ENCODE assay signal across 16 cellular contexts in genomic region chr21:41707231-41707988, GRCh38. TPM values are rescaled to one million over a fixed set of nuclear protein-coding genes. Genes with fewer than 3 reads are reported as not detected.
A peak's percentile ranks its signal among the peaks of the same experiment; 100 is the strongest.
DNase-seq lines count a peak whose midpoint lies in the region; ATAC-seq, FAIRE-seq and TF ChIP-seq lines count a peak whose summit lies in the region.
"Had no signal": no experiment of that assay in that cellular context is flagged by ENCODE, and none has a peak within 500 bp of the region (broad histone marks: within the 10 kb centered on the region; RNA-seq: fewer than 3 reads in every experiment).

No MANE protein-coding gene starts in this region.

- no peak for TF ChIP-seq POLR2A in HCT116 (IDR thresholded peaks at IDR 0.05; ENCODE audit: borderline replicate concordance, extremely low read depth, insufficient read depth, insufficient read length)

- H3K4me3 Mint-ChIP-seq in astrocyte (ENCODE audit: unreplicated experiment) (no peak overlapping the region), HFFc6 (no peak overlapping the region)

- no peak for FAIRE-seq in astrocyte (lab: Jason Lieb, UNC)

- H3K27me3 Mint-ChIP-seq in astrocyte (ENCODE audit: low read depth, unreplicated experiment) (peaks cover 34% of the 10 kb centered on the region), HFFc6 (ENCODE audit: insufficient read depth) (peaks cover 32% of the 10 kb centered on the region)

- H3K9ac ChIP-seq in HCT116 (ENCODE audit: low read length) (peak overlapping the region; percentile 25; the same call in 1 of the 2 replicates), astrocyte (ENCODE audit: low read length) (no peak overlapping the region)

- H4K20me1 ChIP-seq in HCT116 (ENCODE audit: insufficient read depth) (no peaks in the 10 kb centered on the region), astrocyte (ENCODE audit: insufficient read depth, low read length) (no peaks in the 10 kb centered on the region)

- peaks cover 6% of the 10 kb centered on the region for H3K9me3 Mint-ChIP-seq in astrocyte (ENCODE audit: unreplicated experiment)
- H3K9me3 Mint-ChIP-seq in HFFc6 = no peaks in the 10 kb centered on the region

- ATAC-seq in HCT116 = peak; percentile 84
- peak; percentile 79 for ATAC-seq in left lung
- ATAC-seq in psoas muscle = no peak

- 37 to 51% (median 38%) methylated on average over 6 of the region's 6 CpGs for WGBS in psoas muscle, 3 donors

- H3K36me3 Mint-ChIP-seq in astrocyte (ENCODE audit: low read depth, unreplicated experiment) (peaks cover 2% of the 10 kb centered on the region), HFFc6 (ENCODE audit: low read depth) (no peaks in the 10 kb centered on the region)

- H3K4me3 ChIP-seq in HCT116 (replicated peaks in 1 of 2; ENCODE audit: low read depth in 1 of 2, low read length in 2 of 2) (no peak overlapping the region), astrocyte (ENCODE audit: insufficient read depth, low read depth, low read length) (no peak overlapping the region), left lung (no peak overlapping the region), psoas muscle (no peak overlapping the region)

- DNase-seq in A172 (ENCODE audit: low spot score) = peak; percentile 60
- peak; percentile 26 for DNase-seq in HCT116 (ENCODE audit: low read depth, low spot score)
- DNase-seq in astrocyte (ENCODE audit: low read depth) = peak; percentile 20
- DNase-seq in left lung = no peak
- DNase-seq in NCI-H774 (lab: John Stamatoyannopoulos, UW) = no peak
- DNase-seq in HFFc6 = no peak
- DNase-seq in DMS114 treated with DMSO at 0.1 percent for 48 hours (lab: John Stamatoyannopoulos, UW; ENCODE audit: unreplicated experiment) = no peak
- DNase-seq in psoas muscle = no peak
- DNase-seq: activated CD4-positive, alpha-beta T cell treated with anti-CD3 and anti-CD28 coated beads for 4 hours; activated effector memory CD4-positive, alpha-beta T cell treated with anti-CD3 and anti-CD28 coated beads, Interleukin-2, amount 50 U/mL, for 16 hours; AML-193; cerebellar nuclear complex; foreskin melanocyte; NCI-H2081 treated with DMSO at 0.1 percent for 48 hours; nucleus accumbens; stimulated activated CD4-positive, alpha-beta T cell treated with anti-CD3 and anti-CD28 coated beads, Interleukin-4, amount 100 ng/mL, for 4 hours had no signal

- TF ChIP-seq CTCF in HCT116 (IDR thresholded peaks at IDR 0.05 in 2 of 3, conservative IDR thresholded peaks at IDR 0.05 in 1 of 3; ENCODE audit: borderline replicate concordance in 1 of 3, insufficient read depth in 1 of 3, low read depth in 2 of 3, low read length in 2 of 3) (no peak), astrocyte (IDR thresholded peaks at IDR 0.05; ENCODE audit: insufficient read depth, low read depth, low read length) (no peak), left lung (IDR thresholded peaks at IDR 0.05) (no peak), HFFc6 (IDR thresholded peaks at IDR 0.05) (no peak), psoas muscle (IDR thresholded peaks at IDR 0.05) (no peak)

- H3K79me2 ChIP-seq in HCT116 (ENCODE audit: insufficient read depth, low read length) (no peaks in the 10 kb centered on the region), astrocyte (ENCODE audit: insufficient read depth, low read length) (no peaks in the 10 kb centered on the region)

- H3K4me2 ChIP-seq in HCT116 (ENCODE audit: low read length) = peak overlapping the region; percentile 50
- no peak overlapping the region for H3K4me2 ChIP-seq in astrocyte (ENCODE audit: low read length)

- TF ChIP-seq RAD21 in HCT116 (IDR thresholded peaks at IDR 0.05; ENCODE audit: low read depth) = no peak

- CTCF ChIA-PET in HCT116 (lab: Charles Lee) = interaction anchor here (1.7 kb wide), 1 partner anchor 95 kb away, joined by 5 read pairs; no protein-coding TSS in a partner anchor

- H2AFZ ChIP-seq in HCT116 (ENCODE audit: low read depth, low read length, poor library complexity, severe bottlenecking) (peak overlapping the region; percentile 7), astrocyte (ENCODE audit: low read depth, low read length) (no peak overlapping the region)

- RAD21 ChIA-PET in HCT116 (lab: Charles Lee; ENCODE audit: low non-redundant PET in 1 of 2, low total read pairs in 2 of 2, uncharacterized antibody in 2 of 2, unreplicated experiment in 2 of 2) = no interaction called here

- H3K9me3 ChIP-seq in HCT116 (ENCODE audit: control insufficient read depth in 1 of 2, insufficient read depth in 1 of 2, low read depth in 1 of 2, low read length in 2 of 2) (no peaks in the 10 kb centered on the region), astrocyte (ENCODE audit: insufficient read depth, low read depth, low read length) (no peaks in the 10 kb centered on the region), left lung (no peaks in the 10 kb centered on the region), psoas muscle (no peaks in the 10 kb centered on the region)

- H3K27ac ChIP-seq in HCT116 (ENCODE audit: low read depth, low read length) (no peak overlapping the region), astrocyte (ENCODE audit: low read depth, low read length) (no peak overlapping the region), left lung (peak overlapping the region in 1 of 2 donors; percentile 3), psoas muscle (no peak overlapping the region)

- H3K4me1 ChIP-seq in HCT116 (ENCODE audit: control insufficient read depth in 1 of 2, insufficient read depth in 2 of 2, low read length in 2 of 2) (peaks cover 30 to 35% of the 10 kb centered on the region in 2 experiments), astrocyte (ENCODE audit: insufficient read depth, low read length) (no peaks in the 10 kb centered on the region), left lung (no peaks in the 10 kb centered on the region), psoas muscle (no peaks in the 10 kb centered on the region)

- no peaks in the 10 kb centered on the region for H3K9me2 ChIP-seq in HCT116 (ENCODE audit: insufficient read depth)

- POLR2A ChIA-PET in HCT116 (lab: Charles Lee) = no interaction called here

- no peak overlapping the region for H3K27ac Mint-ChIP-seq in astrocyte (ENCODE audit: unreplicated experiment)
- no peak overlapping the region for H3K27ac Mint-ChIP-seq in HFFc6

- peaks cover 13% of the 10 kb centered on the region for H3K4me1 Mint-ChIP-seq in astrocyte (ENCODE audit: low read depth, unreplicated experiment)
- peaks cover 13% of the 10 kb centered on the region for H3K4me1 Mint-ChIP-seq in HFFc6 (ENCODE audit: low read depth)

- intact Hi-C loops in HCT116 (cut with micrococcal nuclease) (no loop called here), left lung (cut with DNase I) (no loop called here), psoas muscle (cut with DNase I) (no loop called here)

- no peaks in the 10 kb centered on the region for H3K36me3 ChIP-seq in HCT116 (ENCODE audit: control insufficient read depth in 1 of 2, insufficient read depth in 2 of 2, low read length in 2 of 2)
- H3K36me3 ChIP-seq in astrocyte (ENCODE audit: insufficient read depth, low read length) = no peaks in the 10 kb centered on the region
- H3K36me3 ChIP-seq in left lung = no peaks in the 10 kb centered on the region
- no peaks in the 10 kb centered on the region for H3K36me3 ChIP-seq in psoas muscle (ENCODE audit: insufficient read depth in 1 of 2, low read depth in 1 of 2)

- no TSS peak for BruUV-seq in HCT116 (replicated peaks; lab: Mats Ljungman, UMichigan)

- H3K27me3 ChIP-seq in HCT116 (ENCODE audit: insufficient read depth, low read length) (no peaks in the 10 kb centered on the region), astrocyte (ENCODE audit: insufficient read depth, low read length) (peaks cover 6% of the 10 kb centered on the region), left lung (peaks cover 0 to 41% of the 10 kb centered on the region in 2 donors), psoas muscle (ENCODE audit: insufficient read depth in 3 of 3, low read length in 2 of 3) (peaks cover 0 to 7% (median 0%) of the 10 kb centered on the region in 3 donors)

TF ChIP-seq in HCT116, 20 proteins besides CTCF, POLR2A, EP300 and RAD21:
- TF ChIP-seq EZH2 (IDR thresholded peaks at IDR 0.05) (no peak), FOSL1 (IDR thresholded peaks at IDR 0.05; ENCODE audit: low read depth) (peak; percentile 66; the same call in 1 of the 2 replicates), EGR1 (IDR thresholded peaks at IDR 0.05; ENCODE audit: low read depth) (no peak), SIN3A (IDR thresholded peaks at IDR 0.05; ENCODE audit: low read depth) (no peak), JUND (IDR thresholded peaks at IDR 0.05) (peak; percentile 63; the same call in 1 of the 2 replicates), SRF (IDR thresholded peaks at IDR 0.05; ENCODE audit: low read depth) (no peak)

RNA-seq across cellular contexts. Expression of gene RIPK4, which starts 59.4 kb away (rescaled TPM):
- total RNA-seq in A172 (2014; rRNA removed; shearing (Covaris generic)) = 0.07 and 0.55 TPM in 2 replicates
- total RNA-seq in HCT116 (2021; ENCODE audit: unreplicated experiment) (9.9 TPM), astrocyte (1.1 and 1.8 TPM in 2 replicates), left lung (10 to 100 TPM in 1 of 2 donors, 1 to 10 TPM in 1; 5.8 to 10.5 TPM), psoas muscle (not detected)
- 8.2 and 11.1 TPM in 2 replicates for polyA plus RNA-seq in HCT116 (2012)
- total RNA-seq in HFFc6 (2021; fragmentation: NEBNext Ultra II Directional; extraction: Animal tissue kit (Norgen Biotek cat#: 25700)) = under 1 TPM in 4 of 6 experiments, not detected in 2; 0.05 to 0.12 (median 0.07) TPM
- under 1 TPM in 1 of 3 donors, not detected in 2; 0.01 TPM for polyA plus RNA-seq in psoas muscle

Comparison
In these comparisons a context has a peak if more than half of its experiments do, and no peak if none do; other contexts are left out.
1. DNase-seq: peak in A172 (single experiment), HCT116 (single experiment) and astrocyte (single experiment); none in left lung (0 of 2), NCI-H774 (single experiment), HFFc6 (single experiment), DMS114 treated with DMSO at 0.1 percent for 48 hours (single experiment) and psoas muscle (0 of 2).
2. ATAC-seq: peak in HCT116 (single experiment) and left lung (single experiment); none in psoas muscle (0 of 4).